ENCODE assay signal across 1 cellular context in the genomic region with DNA sequence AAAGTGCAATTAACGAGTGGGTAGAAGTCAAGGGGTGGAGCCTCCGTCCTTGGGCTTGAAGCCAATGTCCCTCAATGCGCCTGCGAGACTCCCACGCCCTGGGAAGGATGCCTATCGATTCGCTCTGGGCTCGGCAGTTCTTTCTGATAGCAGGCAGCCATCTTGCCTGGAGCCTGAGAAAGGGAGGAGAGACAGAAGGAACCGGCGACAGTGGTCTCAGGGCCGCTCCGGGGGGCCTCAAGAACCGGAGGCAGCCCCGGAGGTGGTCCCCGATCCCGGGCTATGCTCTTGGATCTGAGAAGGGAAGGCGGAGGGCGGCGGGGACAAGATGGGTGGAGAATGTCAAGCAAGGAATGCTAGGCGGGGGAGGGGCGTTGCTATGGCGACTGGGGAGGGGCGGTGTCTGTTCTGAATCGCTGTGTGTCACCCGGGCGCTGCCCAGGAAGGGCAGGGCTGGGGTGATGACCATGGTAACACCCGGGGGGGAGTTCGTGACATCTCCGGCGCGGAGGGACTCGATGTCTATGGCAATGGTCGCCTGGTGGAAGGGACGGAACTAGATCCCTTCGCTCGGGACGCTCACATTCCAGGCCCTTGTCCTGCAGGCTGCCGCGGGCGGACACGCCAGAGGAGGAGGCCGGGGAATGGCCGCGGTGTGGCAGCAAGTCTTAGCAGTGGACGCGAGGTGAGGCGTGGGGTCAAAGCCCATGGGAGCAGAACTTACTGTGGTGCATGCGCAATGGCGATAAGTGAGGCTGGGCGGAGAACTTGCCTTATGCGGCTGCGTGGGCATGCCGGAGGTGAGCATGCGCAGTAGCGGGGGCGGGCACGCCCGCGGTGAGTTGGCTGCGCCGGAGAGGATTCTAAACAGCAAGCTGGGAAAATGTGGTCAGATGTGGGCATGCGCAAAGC.
TF ChIP-seq lines count a peak whose summit lies in the region.

TSS of gene WDR13 (plus strand) at position 140 of the 912 bp plus-strand sequence. CDS start at position 645, 505 bp downstream.

TF ChIP-seq in HepG2, 621 proteins besides CTCF, POLR2A, EP300 and RAD21 (continued from another document and continues in another):
- no peak for TF ChIP-seq ZNF407 (CRISPR knock-in tag; IDR thresholded peaks at IDR 0.05; ENCODE audit: not compliant biosample characterization)
- no peak for TF ChIP-seq ZNF530 (CRISPR knock-in tag; IDR thresholded peaks at IDR 0.05; ENCODE audit: low read depth)
- no peak for TF ChIP-seq MLX (CRISPR knock-in tag; IDR thresholded peaks at IDR 0.05)
- no peak for TF ChIP-seq ZBTB3 (CRISPR knock-in tag; IDR thresholded peaks at IDR 0.05; ENCODE audit: borderline replicate concordance, low read depth)
- TF ChIP-seq BRF2 (CRISPR knock-in tag; IDR thresholded peaks at IDR 0.05) = no peak
- TF ChIP-seq ZBED4 (CRISPR knock-in tag; IDR thresholded peaks at IDR 0.05; ENCODE audit: borderline replicate concordance) = no peak
- TF ChIP-seq ZNF230 (CRISPR knock-in tag; IDR thresholded peaks at IDR 0.05) = no peak
- no peak for TF ChIP-seq RELA (CRISPR knock-in tag; IDR thresholded peaks at IDR 0.05)
- TF ChIP-seq, protein P1, sequence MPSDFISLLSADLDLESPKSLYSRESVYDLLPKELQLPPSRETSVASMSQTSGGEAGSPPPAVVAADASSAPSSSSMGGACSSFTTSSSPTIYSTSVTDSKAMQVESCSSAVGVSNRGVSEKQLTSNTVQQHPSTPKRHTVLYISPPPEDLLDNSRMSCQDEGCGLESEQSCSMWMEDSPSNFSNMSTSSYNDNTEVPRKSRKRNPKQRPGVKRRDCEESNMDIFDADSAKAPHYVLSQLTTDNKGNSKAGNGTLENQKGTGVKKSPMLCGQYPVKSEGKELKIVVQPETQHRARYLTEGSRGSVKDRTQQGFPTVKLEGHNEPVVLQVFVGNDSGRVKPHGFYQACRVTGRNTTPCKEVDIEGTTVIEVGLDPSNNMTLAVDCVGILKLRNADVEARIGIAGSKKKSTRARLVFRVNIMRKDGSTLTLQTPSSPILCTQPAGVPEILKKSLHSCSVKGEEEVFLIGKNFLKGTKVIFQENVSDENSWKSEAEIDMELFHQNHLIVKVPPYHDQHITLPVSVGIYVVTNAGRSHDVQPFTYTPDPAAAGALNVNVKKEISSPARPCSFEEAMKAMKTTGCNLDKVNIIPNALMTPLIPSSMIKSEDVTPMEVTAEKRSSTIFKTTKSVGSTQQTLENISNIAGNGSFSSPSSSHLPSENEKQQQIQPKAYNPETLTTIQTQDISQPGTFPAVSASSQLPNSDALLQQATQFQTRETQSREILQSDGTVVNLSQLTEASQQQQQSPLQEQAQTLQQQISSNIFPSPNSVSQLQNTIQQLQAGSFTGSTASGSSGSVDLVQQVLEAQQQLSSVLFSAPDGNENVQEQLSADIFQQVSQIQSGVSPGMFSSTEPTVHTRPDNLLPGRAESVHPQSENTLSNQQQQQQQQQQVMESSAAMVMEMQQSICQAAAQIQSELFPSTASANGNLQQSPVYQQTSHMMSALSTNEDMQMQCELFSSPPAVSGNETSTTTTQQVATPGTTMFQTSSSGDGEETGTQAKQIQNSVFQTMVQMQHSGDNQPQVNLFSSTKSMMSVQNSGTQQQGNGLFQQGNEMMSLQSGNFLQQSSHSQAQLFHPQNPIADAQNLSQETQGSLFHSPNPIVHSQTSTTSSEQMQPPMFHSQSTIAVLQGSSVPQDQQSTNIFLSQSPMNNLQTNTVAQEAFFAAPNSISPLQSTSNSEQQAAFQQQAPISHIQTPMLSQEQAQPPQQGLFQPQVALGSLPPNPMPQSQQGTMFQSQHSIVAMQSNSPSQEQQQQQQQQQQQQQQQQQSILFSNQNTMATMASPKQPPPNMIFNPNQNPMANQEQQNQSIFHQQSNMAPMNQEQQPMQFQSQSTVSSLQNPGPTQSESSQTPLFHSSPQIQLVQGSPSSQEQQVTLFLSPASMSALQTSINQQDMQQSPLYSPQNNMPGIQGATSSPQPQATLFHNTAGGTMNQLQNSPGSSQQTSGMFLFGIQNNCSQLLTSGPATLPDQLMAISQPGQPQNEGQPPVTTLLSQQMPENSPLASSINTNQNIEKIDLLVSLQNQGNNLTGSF (CRISPR knock-in tag; IDR thresholded peaks at IDR 0.05) = no peak
- no peak for TF ChIP-seq MBNL3 (CRISPR knock-in tag; conservative IDR thresholded peaks at IDR 0.05)
- TF ChIP-seq RFX1 (IDR thresholded peaks at IDR 0.05) = peak; percentile 79
- TF ChIP-seq ESRRA (CRISPR knock-in tag; IDR thresholded peaks at IDR 0.05; ENCODE audit: low read depth) = no peak
- no peak for TF ChIP-seq FOXM1 (CRISPR knock-in tag; IDR thresholded peaks at IDR 0.05)
- TF ChIP-seq ZNF317 (CRISPR knock-in tag; IDR thresholded peaks at IDR 0.05) = no peak
- TF ChIP-seq ISL2 (CRISPR knock-in tag; IDR thresholded peaks at IDR 0.05) = no peak
- TF ChIP-seq CENPT (CRISPR knock-in tag; IDR thresholded peaks at IDR 0.05; ENCODE audit: low read depth) = no peak
- no peak for TF ChIP-seq NFIC (IDR thresholded peaks at IDR 0.05; ENCODE audit: low read length)
- no peak for TF ChIP-seq ZNF609 (CRISPR knock-in tag; IDR thresholded peaks at IDR 0.05; ENCODE audit: borderline replicate concordance)
- TF ChIP-seq ZSCAN31 (CRISPR knock-in tag; IDR thresholded peaks at IDR 0.05; ENCODE audit: low read depth) = no peak
- no peak for TF ChIP-seq ZBTB20 (CRISPR knock-in tag; IDR thresholded peaks at IDR 0.05; ENCODE audit: borderline replicate concordance, low read depth)
- no peak for TF ChIP-seq PBX2 (CRISPR knock-in tag; IDR thresholded peaks at IDR 0.05)
